Comparison of ENCODE assay signal across 1 cellular context in genomic region chr12:64402181-64402580, GRCh38.
TF ChIP-seq lines count a peak whose summit lies in the region.

No MANE protein-coding gene starts in this region.

TF ChIP-seq in K562, 482 proteins besides CTCF, POLR2A, EP300 and RAD21 (continues in another document):
- TF ChIP-seq NRF1 (conservative IDR thresholded peaks at IDR 0.05 in 1 of 2, IDR thresholded peaks at IDR 0.05 in 1 of 2) (no peak), ZNF699 (CRISPR knock-in tag; IDR thresholded peaks at IDR 0.05; ENCODE audit: insufficient replicate concordance) (no peak), NBN (IDR thresholded peaks at IDR 0.05; ENCODE audit: low read depth) (no peak), KLF6 (CRISPR knock-in tag; IDR thresholded peaks at IDR 0.05; ENCODE audit: borderline replicate concordance) (no peak), CREB3 (tag; conservative IDR thresholded peaks at IDR 0.05; ENCODE audit: low read depth) (0 out of 2 replicates have a peak, but pooled peaks have one; percentile 55), SMARCA5 (IDR thresholded peaks at IDR 0.05) (no peak), CAMTA2 (CRISPR knock-in tag; conservative IDR thresholded peaks at IDR 0.05) (no peak), POLR2AphosphoS5 (IDR thresholded peaks at IDR 0.05; ENCODE audit: control insufficient read depth, insufficient read depth, low read depth, low read length) (no peak), ELF1 (tag; IDR thresholded peaks at IDR 0.05) (no peak), CBX1 (IDR thresholded peaks at IDR 0.05; ENCODE audit: low read depth) (no peak), KAT7 (CRISPR knock-in tag; IDR thresholded peaks at IDR 0.05; ENCODE audit: borderline replicate concordance) (no peak), CBX2 (IDR thresholded peaks at IDR 0.05; ENCODE audit: insufficient read depth, low read length, poor library complexity, severe bottlenecking) (no peak), ELF2 (CRISPR knock-in tag; IDR thresholded peaks at IDR 0.05) (no peak), SNRNP70 (optimal IDR thresholded peaks at IDR 0.05; ENCODE audit: low read depth, low read length) (no peak), BCOR (IDR thresholded peaks at IDR 0.05) (no peak), ETV6 (IDR thresholded peaks at IDR 0.05; ENCODE audit: borderline replicate concordance in 1 of 2, low read depth in 2 of 2, low read length in 1 of 2) (no peak), ETV6 (CRISPR knock-in tag; IDR thresholded peaks at IDR 0.05; ENCODE audit: borderline replicate concordance) (no peak), HMBOX1 (IDR thresholded peaks at IDR 0.05) (no peak), ZNF311 (CRISPR knock-in tag; IDR thresholded peaks at IDR 0.05) (peak; percentile 48; the same call in 1 of the 2 replicates), YY1 (IDR thresholded peaks at IDR 0.05; ENCODE audit: borderline replicate concordance in 1 of 3, control insufficient read depth in 1 of 3, extremely low read depth in 1 of 3, insufficient read depth in 3 of 3, insufficient read length in 1 of 3, insufficient replicate concordance in 2 of 3, low read depth in 1 of 3, low read length in 2 of 3) (no peak), ARID1B (IDR thresholded peaks at IDR 0.05) (no peak), WHSC1 (IDR thresholded peaks at IDR 0.05; ENCODE audit: low read length) (no peak), MEF2D (tag; conservative IDR thresholded peaks at IDR 0.05; ENCODE audit: low read depth) (peak; percentile 68), POU5F1 (IDR thresholded peaks at IDR 0.05; ENCODE audit: borderline replicate concordance, low read depth, low read length, partially characterized antibody) (no peak), SP2 (IDR thresholded peaks at IDR 0.05; ENCODE audit: extremely low read depth, low read depth, low read length, poor library complexity, severe bottlenecking) (no peak), ZNF583 (CRISPR knock-in tag; IDR thresholded peaks at IDR 0.05) (peak; percentile 69; the same call in 1 of the 2 replicates), HDGF (IDR thresholded peaks at IDR 0.05) (no peak), TBL1XR1 (IDR thresholded peaks at IDR 0.05; ENCODE audit: low read length in 2 of 2) (no peak), ZNF134 (CRISPR knock-in tag; conservative IDR thresholded peaks at IDR 0.05) (no peak), ATF4 (CRISPR knock-in tag; IDR thresholded peaks at IDR 0.05) (no peak), C11orf30 (IDR thresholded peaks at IDR 0.05; ENCODE audit: low read depth) (no peak), GTF2B (IDR thresholded peaks at IDR 0.05; ENCODE audit: extremely low read depth, insufficient read length) (no peak), ZNF785 (CRISPR knock-in tag; IDR thresholded peaks at IDR 0.05) (no peak), MBD1 (CRISPR knock-in tag; IDR thresholded peaks at IDR 0.05) (no peak), MAX (CRISPR knock-in tag; IDR thresholded peaks at IDR 0.05) (no peak), ID3 (CRISPR knock-in tag; IDR thresholded peaks at IDR 0.05) (no peak), ID3 (tag; IDR thresholded peaks at IDR 0.05) (0 out of 2 replicates have a peak, but pooled peaks have one; percentile 43), CXXC5 (CRISPR knock-in tag; IDR thresholded peaks at IDR 0.05) (peak; percentile 23; the same call in 1 of the 2 replicates), ZNF175 (CRISPR knock-in tag; IDR thresholded peaks at IDR 0.05; ENCODE audit: low read depth) (no peak), ZNF592 (IDR thresholded peaks at IDR 0.05) (peak; percentile 67), ZNF766 (CRISPR knock-in tag; conservative IDR thresholded peaks at IDR 0.05) (0 out of 2 replicates have a peak, but pooled peaks have one; percentile 46), SRF (CRISPR knock-in tag; IDR thresholded peaks at IDR 0.05) (no peak), CC2D1A (IDR thresholded peaks at IDR 0.05) (no peak), MLLT1 (IDR thresholded peaks at IDR 0.05) (no peak), ZNF76 (CRISPR knock-in tag; IDR thresholded peaks at IDR 0.05; ENCODE audit: borderline replicate concordance) (no peak), TARDBP (IDR thresholded peaks at IDR 0.05) (no peak), IRF9 (tag; IDR thresholded peaks at IDR 0.05) (no peak), NR2F6 (CRISPR knock-in tag; IDR thresholded peaks at IDR 0.05) (no peak), MTF1 (CRISPR knock-in tag; IDR thresholded peaks at IDR 0.05; ENCODE audit: borderline replicate concordance) (no peak), TAF7 (tag; IDR thresholded peaks at IDR 0.05) (no peak), NFYB (IDR thresholded peaks at IDR 0.05; ENCODE audit: extremely low read depth, insufficient read length) (no peak), TRIM25 (IDR thresholded peaks at IDR 0.05; ENCODE audit: borderline replicate concordance) (no peak), ATF2 (CRISPR knock-in tag; IDR thresholded peaks at IDR 0.05) (no peak)
